25 cellular contexts compared by ENCODE assay signal in genomic region chr17:82058230-82058854, GRCh38. TPM values are rescaled to one million over a fixed set of nuclear protein-coding genes. Genes with fewer than 3 reads are reported as not detected.
A peak's percentile ranks its signal among the peaks of the same experiment; 100 is the strongest.
DNase-seq lines count a peak whose midpoint lies in the region; ATAC-seq and TF ChIP-seq lines count a peak whose summit lies in the region.
"Had no signal": no experiment of that assay in that cellular context is flagged by ENCODE, and none has a peak within 500 bp of the region (broad histone marks: within the 10 kb centered on the region; RNA-seq: fewer than 3 reads in every experiment).

No MANE protein-coding gene starts in this region.

- H3K9me3 Mint-ChIP-seq in activated T-cell treated with anti-CD3 and anti-CD28 coated beads, Interleukin-2, amount 50 U/mL, for 24 hours, result no peaks in the 10 kb centered on the region
- no peaks in the 10 kb centered on the region for H3K9me3 Mint-ChIP-seq in H9
- no peaks in the 10 kb centered on the region for H3K9me3 Mint-ChIP-seq in activated T-helper 1 cell treated with anti-CD3 and anti-CD28 coated beads, Interleukin-12 subunit alpha, Interleukin-12 subunit beta, Interleukin-2, Interleukin-4 antibody, amounts not matched to agents 30 ng/mL and 10 ng/mL and 1 ng/mL, durations not matched to agents 14 hours and 24 hours and 36 hours
- H3K9me3 Mint-ChIP-seq: activated naive CD8-positive, alpha-beta T cell treated with anti-CD3 and anti-CD28 coated beads, Interleukin-2, amount 10 ng/mL, durations not matched to agents 7 days and 5 days; activated T-helper 17 cell treated with anti-CD3 and anti-CD28 coated beads, Interleukin-2, amount 50 U/mL, for 72 hours had no signal

- no peaks in the 10 kb centered on the region for H3K23me2 ChIP-seq in H9 (ENCODE audit: insufficient read length, low read depth, low read length, poor library complexity, severe bottlenecking)

- H3K4me1 ChIP-seq in H9 (ENCODE audit: insufficient read depth, low read length), result no peaks in the 10 kb centered on the region
- peaks cover 4 to 79% (median 21%) of the 10 kb centered on the region in 6 donors for H3K4me1 ChIP-seq in spleen

- no peaks in the 10 kb centered on the region for H3K9me3 ChIP-seq in H9 (ENCODE audit: control insufficient read depth, low read depth, low read length)
- no peaks in the 10 kb centered on the region for H3K9me3 ChIP-seq in spleen
- H3K9me3 ChIP-seq: MG63, sigmoid colon, upper lobe of left lung had no signal

- H3K36me3 Mint-ChIP-seq in activated T-cell treated with anti-CD3 and anti-CD28 coated beads, Interleukin-2, amount 50 U/mL, for 24 hours (ENCODE audit: low read depth), result peaks cover 92% of the 10 kb centered on the region
- peaks cover 6 to 51% (median 45%) of the 10 kb centered on the region in 3 experiments for H3K36me3 Mint-ChIP-seq in H9 (ENCODE audit: insufficient read depth in 1 of 3, low read depth in 3 of 3)
- H3K36me3 Mint-ChIP-seq in activated T-helper 1 cell treated with anti-CD3 and anti-CD28 coated beads, Interleukin-12 subunit alpha, Interleukin-12 subunit beta, Interleukin-2, Interleukin-4 antibody, amounts not matched to agents 30 ng/mL and 10 ng/mL and 1 ng/mL, durations not matched to agents 14 hours and 24 hours and 36 hours (ENCODE audit: low read depth), result peaks cover 5% of the 10 kb centered on the region
- H3K36me3 Mint-ChIP-seq: activated naive CD8-positive, alpha-beta T cell treated with anti-CD3 and anti-CD28 coated beads, Interleukin-2, amount 10 ng/mL, durations not matched to agents 7 days and 5 days had no signal

- no peak for DNase-seq in activated T-cell treated with anti-CD3 and anti-CD28 coated beads, Interleukin-2, amount 50 U/mL, for 24 hours
- DNase-seq in activated T-cell treated with anti-CD3 and anti-CD28 coated beads for 4 hours, result no peak
- no peak for DNase-seq in H9
- DNase-seq in activated T-helper 1 cell treated with anti-CD3 and anti-CD28 coated beads, Interleukin-12 subunit alpha, Interleukin-12 subunit beta, Interleukin-2, Interleukin-4 antibody, amounts not matched to agents 30 ng/mL and 10 ng/mL and 1 ng/mL, durations not matched to agents 14 hours and 24 hours and 36 hours (ENCODE audit: low spot score), result no peak
- peak; percentile 70 for DNase-seq in spleen
- no peak for DNase-seq in NCI-H1092 (lab: John Stamatoyannopoulos, UW)
- no peak for DNase-seq in NCI-H128 (lab: John Stamatoyannopoulos, UW; ENCODE audit: unreplicated experiment)
- DNase-seq: activated CD4-positive, alpha-beta T cell treated with anti-CD3 and anti-CD28 coated beads, Interleukin-2, amount 50 U/mL, for 1 hour; activated naive CD8-positive, alpha-beta T cell treated with anti-CD3 and anti-CD28 coated beads, Interleukin-2, amount 10 ng/mL, durations not matched to agents 7 days and 5 days; cerebellar nuclear complex; COR-L47; DMS79 treated with DMSO at 0.1 percent for 48 hours; KBM-7; mammary epithelial cell; MG63; NCI-H1417 treated with DMSO at 0.1 percent for 48 hours; NCI-H524; sigmoid colon; substantia nigra; T-helper 2 cell had no signal

- no peak overlapping the region for H2BK15ac ChIP-seq in H9 (ENCODE audit: low read depth, low read length)

- WGBS in H9 (ENCODE audit: extremely low coverage, insufficient read length, low lambda C conversion rate), result no CpG with 5 or more reads among the region's 17 CpGs
- 63 to 89% (median 82%) methylated on average over 10 to 17 of the region's 17 CpGs for WGBS in spleen, 5 donors

- no peak overlapping the region for H3T11ph ChIP-seq in H9 (ENCODE audit: low read length)

- H3K27me3 ChIP-seq in H9 (ENCODE audit: insufficient read depth, low read length) (no peaks in the 10 kb centered on the region), spleen (replicated peaks in 1 of 7) (no peaks in the 10 kb centered on the region)
- H3K27me3 ChIP-seq: MG63, sigmoid colon, upper lobe of left lung had no signal

- no peak for ATAC-seq in HG03520 (IDR thresholded peaks at IDR 0.05; ENCODE audit: unreplicated experiment)
- ATAC-seq: activated T-helper 17 cell treated with anti-CD3 and anti-CD28 coated beads, Interleukin-2, amount 50 U/mL, for 72 hours had no signal

- H3K9ac ChIP-seq in H9 (ENCODE audit: extremely low read depth, insufficient read length, low read length), result no peak overlapping the region

- H3K27ac ChIP-seq in H9 (ENCODE audit: insufficient read length, low read depth, low read length) (no peak overlapping the region), spleen (peak overlapping the region in 1 of 8 donors; percentile 8)
- H3K27ac ChIP-seq: sigmoid colon, upper lobe of left lung had no signal

- H3K36me3 ChIP-seq in spleen, result peaks cover 0 to 100% (median 94%) of the 10 kb centered on the region in 6 donors

- H3K23ac ChIP-seq in H9 (ENCODE audit: insufficient read length, low read depth, low read length), result no peak overlapping the region

- no peak overlapping the region for H2AFZ ChIP-seq in H9 (ENCODE audit: low read length)

- H3K79me2 ChIP-seq in H9 (ENCODE audit: insufficient read depth, low read length), result no peaks in the 10 kb centered on the region

- no peak overlapping the region for H2BK120ac ChIP-seq in H9 (ENCODE audit: low read depth, low read length, poor library complexity, severe bottlenecking)

- peak overlapping the region; percentile 41 for H3K27ac Mint-ChIP-seq in activated T-cell treated with anti-CD3 and anti-CD28 coated beads, Interleukin-2, amount 50 U/mL, for 24 hours
- H3K27ac Mint-ChIP-seq in H9, result peak overlapping the region in 2 of 3 experiments; percentile 82 to 86; a peak in 4 of 7 replicates
- peak overlapping the region; percentile 12 for H3K27ac Mint-ChIP-seq in activated T-helper 1 cell treated with anti-CD3 and anti-CD28 coated beads, Interleukin-12 subunit alpha, Interleukin-12 subunit beta, Interleukin-2, Interleukin-4 antibody, amounts not matched to agents 30 ng/mL and 10 ng/mL and 1 ng/mL, durations not matched to agents 14 hours and 24 hours and 36 hours
- H3K27ac Mint-ChIP-seq: activated naive CD8-positive, alpha-beta T cell treated with anti-CD3 and anti-CD28 coated beads, Interleukin-2, amount 10 ng/mL, durations not matched to agents 7 days and 5 days; activated T-helper 17 cell treated with anti-CD3 and anti-CD28 coated beads, Interleukin-2, amount 50 U/mL, for 72 hours; progenitor cell of endocrine pancreas had no signal

- H2AK5ac ChIP-seq in H9 (ENCODE audit: insufficient read length, low read length), result no peak overlapping the region

- H2BK12ac ChIP-seq in H9 (ENCODE audit: insufficient read length, low read depth, low read length), result no peak overlapping the region

- peaks cover 10% of the 10 kb centered on the region for H3K4me1 Mint-ChIP-seq in activated T-cell treated with anti-CD3 and anti-CD28 coated beads, Interleukin-2, amount 50 U/mL, for 24 hours (ENCODE audit: low read depth)
- peaks cover 0 to 2% of the 10 kb centered on the region in 2 experiments; a peak in 1 of 4 replicates for H3K4me1 Mint-ChIP-seq in H9
- no peaks in the 10 kb centered on the region for H3K4me1 Mint-ChIP-seq in activated T-helper 1 cell treated with anti-CD3 and anti-CD28 coated beads, Interleukin-12 subunit alpha, Interleukin-12 subunit beta, Interleukin-2, Interleukin-4 antibody, amounts not matched to agents 30 ng/mL and 10 ng/mL and 1 ng/mL, durations not matched to agents 14 hours and 24 hours and 36 hours (ENCODE audit: low read depth)
- H3K4me1 Mint-ChIP-seq: activated T-helper 17 cell treated with anti-CD3 and anti-CD28 coated beads, Interleukin-2, amount 50 U/mL, for 72 hours had no signal

- H4K20me1 ChIP-seq in H9 (ENCODE audit: control insufficient read depth, insufficient read depth, insufficient read length), result peaks cover 3% of the 10 kb centered on the region

- no peak overlapping the region for H3K56ac ChIP-seq in H9 (ENCODE audit: insufficient read length, low read depth, low read length)

- H3K4me3 ChIP-seq in spleen, result no peak overlapping the region
- H3K4me3 ChIP-seq: MG63, sigmoid colon, upper lobe of left lung had no signal

- no peak overlapping the region for H4K8ac ChIP-seq in H9 (replicated peaks; ENCODE audit: insufficient read length, low read depth, low read length)

- TF ChIP-seq CTCF in H9 (conservative IDR thresholded peaks at IDR 0.05) (no peak), spleen (IDR thresholded peaks at IDR 0.05 in 8 of 11, conservative IDR thresholded peaks at IDR 0.05 in 3 of 11) (no peak)

- no peak overlapping the region for H2BK5ac ChIP-seq in H9 (ENCODE audit: insufficient read length, low read length)

- no peaks in the 10 kb centered on the region for H3K27me3 Mint-ChIP-seq in activated T-cell treated with anti-CD3 and anti-CD28 coated beads, Interleukin-2, amount 50 U/mL, for 24 hours
- H3K27me3 Mint-ChIP-seq in H9 (ENCODE audit: low read depth), result no peaks in the 10 kb centered on the region
- H3K27me3 Mint-ChIP-seq in activated T-helper 1 cell treated with anti-CD3 and anti-CD28 coated beads, Interleukin-12 subunit alpha, Interleukin-12 subunit beta, Interleukin-2, Interleukin-4 antibody, amounts not matched to agents 30 ng/mL and 10 ng/mL and 1 ng/mL, durations not matched to agents 14 hours and 24 hours and 36 hours (ENCODE audit: insufficient read depth), result no peaks in the 10 kb centered on the region
- H3K27me3 Mint-ChIP-seq: activated naive CD8-positive, alpha-beta T cell treated with anti-CD3 and anti-CD28 coated beads, Interleukin-2, amount 10 ng/mL, durations not matched to agents 7 days and 5 days; activated T-helper 17 cell treated with anti-CD3 and anti-CD28 coated beads, Interleukin-2, amount 50 U/mL, for 72 hours; B cell; progenitor cell of endocrine pancreas had no signal

- H4K5ac ChIP-seq in H9 (ENCODE audit: insufficient read length, low read depth, low read length), result no peak overlapping the region

- H3K4ac ChIP-seq in H9 (ENCODE audit: low read depth, low read length), result no peak overlapping the region

- no peaks in the 10 kb centered on the region for H3K79me1 ChIP-seq in H9 (ENCODE audit: insufficient read depth, low read depth, low read length, poor library complexity, severe bottlenecking)

- no peak overlapping the region for H2BK20ac ChIP-seq in H9 (ENCODE audit: low read depth, low read length, poor library complexity, severe bottlenecking)

- intact Hi-C loops in activated T-helper 1 cell treated with anti-CD3 and anti-CD28 coated beads, Interleukin-12 subunit alpha, Interleukin-12 subunit beta, Interleukin-2, Interleukin-4 antibody, amounts not matched to agents 30 ng/mL and 10 ng/mL and 1 ng/mL, durations not matched to agents 14 hours and 24 hours and 36 hours (cut with micrococcal nuclease), result no loop called here
- intact Hi-C loops in spleen (cut with DNase I; ENCODE audit: low total_unique reads), result no loop called here

- H3K14ac ChIP-seq in H9 (ENCODE audit: insufficient read depth, low read length), result no peak overlapping the region

- no peak overlapping the region for H4K91ac ChIP-seq in H9 (ENCODE audit: insufficient read length, low read depth, low read length)

- H3K18ac ChIP-seq in H9 (ENCODE audit: insufficient read length, low read depth, low read length), result no peak overlapping the region

- H3K4me2 ChIP-seq in H9 (ENCODE audit: insufficient read depth, insufficient read length, low read length), result no peak overlapping the region

- H3K4me3 Mint-ChIP-seq in activated T-cell treated with anti-CD3 and anti-CD28 coated beads, Interleukin-2, amount 50 U/mL, for 24 hours, result no peak overlapping the region
- no peak overlapping the region for H3K4me3 Mint-ChIP-seq in H9
- no peak overlapping the region for H3K4me3 Mint-ChIP-seq in activated T-helper 1 cell treated with anti-CD3 and anti-CD28 coated beads, Interleukin-12 subunit alpha, Interleukin-12 subunit beta, Interleukin-2, Interleukin-4 antibody, amounts not matched to agents 30 ng/mL and 10 ng/mL and 1 ng/mL, durations not matched to agents 14 hours and 24 hours and 36 hours
- H3K4me3 Mint-ChIP-seq: activated naive CD8-positive, alpha-beta T cell treated with anti-CD3 and anti-CD28 coated beads, Interleukin-2, amount 10 ng/mL, durations not matched to agents 7 days and 5 days; activated T-helper 17 cell treated with anti-CD3 and anti-CD28 coated beads, Interleukin-2, amount 50 U/mL, for 72 hours; B cell had no signal

- no peak for TF ChIP-seq POLR2A in spleen (IDR thresholded peaks at IDR 0.05)

RNA-seq across cellular contexts. Expression of gene GPS1, which starts 6.6 kb away (rescaled TPM):
- total RNA-seq in H9 (2021), result 164 TPM in 2 replicates
- total RNA-seq in activated T-helper 1 cell treated with anti-CD3 and anti-CD28 coated beads, Interleukin-12 subunit alpha, Interleukin-12 subunit beta, Interleukin-2, Interleukin-4 antibody, amounts not matched to agents 30 ng/mL and 10 ng/mL and 1 ng/mL, durations not matched to agents 14 hours and 24 hours and 36 hours, result 112 and 124 TPM in 2 replicates
- total RNA-seq in spleen, result 10 to 100 TPM; 61.5 to 77.2 (median 66.5) TPM
- 100 to 1,000 TPM in 1 of 3 donors, 10 to 100 TPM in 2; 69.5 to 109 (median 95.4) TPM for polyA plus RNA-seq in spleen

RNA-seq across cellular contexts. Expression of gene RFNG, which starts 6.7 kb away (rescaled TPM):
- total RNA-seq in H9 (2021), result 34.0 and 36.5 TPM in 2 replicates
- 24.1 and 26.8 TPM in 2 replicates for total RNA-seq in activated T-helper 1 cell treated with anti-CD3 and anti-CD28 coated beads, Interleukin-12 subunit alpha, Interleukin-12 subunit beta, Interleukin-2, Interleukin-4 antibody, amounts not matched to agents 30 ng/mL and 10 ng/mL and 1 ng/mL, durations not matched to agents 14 hours and 24 hours and 36 hours
- total RNA-seq in spleen, result 10 to 100 TPM; 21.4 to 36.3 (median 26.0) TPM
- polyA plus RNA-seq in spleen, result 10 to 100 TPM; 24.5 to 42.3 (median 41.5) TPM

RNA-seq across cellular contexts. Expression of gene DUS1L, which starts 7.3 kb away (rescaled TPM):
- total RNA-seq in H9 (2021) (103 and 104 TPM in 2 replicates), spleen (100 to 1,000 TPM in 3 of 7 donors, 10 to 100 TPM in 4; 76.4 to 114 (median 87.9) TPM)
- total RNA-seq in activated T-helper 1 cell treated with anti-CD3 and anti-CD28 coated beads, Interleukin-12 subunit alpha, Interleukin-12 subunit beta, Interleukin-2, Interleukin-4 antibody, amounts not matched to agents 30 ng/mL and 10 ng/mL and 1 ng/mL, durations not matched to agents 14 hours and 24 hours and 36 hours, result 231 and 235 TPM in 2 replicates
- 100 to 1,000 TPM; 130 to 174 (median 173) TPM for polyA plus RNA-seq in spleen

RNA-seq across cellular contexts. Expression of gene DCXR, which starts 20.8 kb away (rescaled TPM):
- total RNA-seq in H9 (2021) (90.6 and 93.6 TPM in 2 replicates), spleen (10 to 100 TPM; 44.2 to 82.5 (median 54.9) TPM)
- 123 and 125 TPM in 2 replicates for total RNA-seq in activated T-helper 1 cell treated with anti-CD3 and anti-CD28 coated beads, Interleukin-12 subunit alpha, Interleukin-12 subunit beta, Interleukin-2, Interleukin-4 antibody, amounts not matched to agents 30 ng/mL and 10 ng/mL and 1 ng/mL, durations not matched to agents 14 hours and 24 hours and 36 hours
- polyA plus RNA-seq in spleen, result 10 to 100 TPM; 74.8 to 88.0 (median 87.6) TPM

RNA-seq across cellular contexts. Expression of gene RAC3, which starts 26.9 kb away (rescaled TPM):
- total RNA-seq in H9 (2021) (84.8 and 85.8 TPM in 2 replicates), spleen (1 to 10 TPM in 2 of 7 donors, under 1 TPM in 3, not detected in 2; 0.60 to 1.4 (median 0.66) TPM)
- 7.6 and 9.4 TPM in 2 replicates for total RNA-seq in activated T-helper 1 cell treated with anti-CD3 and anti-CD28 coated beads, Interleukin-12 subunit alpha, Interleukin-12 subunit beta, Interleukin-2, Interleukin-4 antibody, amounts not matched to agents 30 ng/mL and 10 ng/mL and 1 ng/mL, durations not matched to agents 14 hours and 24 hours and 36 hours
- 1 to 10 TPM; 1.0 to 3.4 (median 2.0) TPM for polyA plus RNA-seq in spleen

Comparison
In these comparisons a context has a peak if more than half of its experiments do, and no peak if none do; other contexts are left out.
1. H3K27ac Mint-ChIP-seq: peak in every context shown above with its lines; median percentile 84 in H9; 41 in activated T-cell treated with anti-CD3 and anti-CD28 coated beads, Interleukin-2, amount 50 U/mL, for 24 hours; 12 in activated T-helper 1 cell treated with anti-CD3 and anti-CD28 coated beads, Interleukin-12 subunit alpha, Interleukin-12 subunit beta, Interleukin-2, Interleukin-4 antibody, amounts not matched to agents 30 ng/mL and 10 ng/mL and 1 ng/mL, durations not matched to agents 14 hours and 24 hours and 36 hours.